In genomic region chr5:73290242-73290641, GRCh38 we compare ENCODE assay signal across 23 cellular contexts.
"Had no signal": no experiment of that assay in that cellular context is flagged by ENCODE, and none has a peak within 500 bp of the region (broad histone marks: within the 10 kb centered on the region; RNA-seq: fewer than 3 reads in every experiment).

No MANE protein-coding gene starts in this region.

- H3K27ac ChIP-seq: ascending aorta, body of pancreas, VCaP had no signal

- H3K9me3 ChIP-seq: ascending aorta, body of pancreas had no signal

- FAIRE-seq: RCC 7860 had no signal

- H3K9me3 Mint-ChIP-seq: activated naive CD4-positive, alpha-beta T cell treated with anti-CD3 and anti-CD28 coated beads, Interleukin-2, amount 50 U/mL, for 72 hours had no signal

- ATAC-seq: activated naive CD4-positive, alpha-beta T cell treated with anti-CD3 and anti-CD28 coated beads, Interleukin-2, amount 50 U/mL, for 72 hours; activated naive CD8-positive, alpha-beta T cell treated with anti-CD3 and anti-CD28 coated beads, Interleukin-2, amount 50 U/mL, for 24 hours; activated T-cell treated with anti-CD3 and anti-CD28 coated beads, Interleukin-2, amount 50 U/mL, for 4 hours; body of pancreas had no signal

- H3K27ac Mint-ChIP-seq: activated CD4-positive, alpha-beta memory T cell treated with anti-CD3 and anti-CD28 coated beads for 36 hours; activated CD4-positive, alpha-beta T cell treated with anti-CD3 and anti-CD28 coated beads, Interleukin-2, amount 10 ng/mL, durations not matched to agents 7 days and 5 days; activated naive CD4-positive, alpha-beta T cell treated with anti-CD3 and anti-CD28 coated beads, Interleukin-2, amount 50 U/mL, for 72 hours; activated naive CD8-positive, alpha-beta T cell treated with anti-CD3 and anti-CD28 coated beads, Interleukin-2, amount 50 U/mL, for 24 hours had no signal

- H3K4me3 Mint-ChIP-seq: activated CD4-positive, alpha-beta memory T cell treated with anti-CD3 and anti-CD28 coated beads for 36 hours; activated CD4-positive, alpha-beta T cell treated with anti-CD3 and anti-CD28 coated beads, Interleukin-2, amount 10 ng/mL, durations not matched to agents 7 days and 5 days; activated naive CD8-positive, alpha-beta T cell treated with anti-CD3 and anti-CD28 coated beads, Interleukin-2, amount 50 U/mL, for 24 hours; activated T-cell treated with anti-CD3 and anti-CD28 coated beads, Interleukin-2, amount 50 U/mL, for 4 hours; central memory CD8-positive, alpha-beta T cell had no signal

- H3K4me1 Mint-ChIP-seq: activated CD4-positive, alpha-beta T cell treated with anti-CD3 and anti-CD28 coated beads, Interleukin-2, amount 10 ng/mL, durations not matched to agents 7 days and 5 days; activated naive CD8-positive, alpha-beta T cell treated with anti-CD3 and anti-CD28 coated beads, Interleukin-2, amount 50 U/mL, for 24 hours; central memory CD8-positive, alpha-beta T cell had no signal

- H3K4me3 ChIP-seq: ascending aorta, body of pancreas had no signal

- H3K4me1 ChIP-seq: ascending aorta, body of pancreas had no signal

- H3K27me3 ChIP-seq: ascending aorta, body of pancreas had no signal

- H3K36me3 ChIP-seq: ascending aorta had no signal

- DNase-seq: activated CD4-positive, alpha-beta memory T cell treated with anti-CD3 and anti-CD28 coated beads for 36 hours; activated CD4-positive, alpha-beta T cell treated with anti-CD3 and anti-CD28 coated beads, Interleukin-2, amount 10 ng/mL, durations not matched to agents 7 days and 5 days; activated CD4-positive, CD25-positive, alpha-beta regulatory T cell; activated CD8-positive, alpha-beta memory T cell treated with anti-CD3 and anti-CD28 coated beads for 24 hours; activated effector memory CD4-positive, alpha-beta T cell treated with anti-CD3 and anti-CD28 coated beads, Interleukin-2, amount 50 U/mL, for 16 hours; activated naive CD4-positive, alpha-beta T cell treated with Interleukin-2 at 50 U/mL for 16 hours; activated naive CD8-positive, alpha-beta T cell treated with anti-CD3 and anti-CD28 coated beads, Interleukin-2, amount 50 U/mL, for 24 hours; activated T-cell treated with anti-CD3 and anti-CD28 coated beads, Interleukin-2, amount 50 U/mL, for 4 hours; amniotic stem cell; body of pancreas; NCI-H1048; NCI-H146; NCI-H187 treated with DMSO at 0.1 percent for 48 hours; NCI-H2081 treated with DMSO at 0.1 percent for 48 hours; NCI-H446; NCI-H524; SHP77 treated with DMSO at 0.1 percent for 48 hours; T-helper 1 cell had no signal

- H3K36me3 Mint-ChIP-seq: activated CD4-positive, alpha-beta memory T cell treated with anti-CD3 and anti-CD28 coated beads for 36 hours; activated naive CD4-positive, alpha-beta T cell treated with anti-CD3 and anti-CD28 coated beads, Interleukin-2, amount 50 U/mL, for 72 hours had no signal
